In the genomic region with DNA sequence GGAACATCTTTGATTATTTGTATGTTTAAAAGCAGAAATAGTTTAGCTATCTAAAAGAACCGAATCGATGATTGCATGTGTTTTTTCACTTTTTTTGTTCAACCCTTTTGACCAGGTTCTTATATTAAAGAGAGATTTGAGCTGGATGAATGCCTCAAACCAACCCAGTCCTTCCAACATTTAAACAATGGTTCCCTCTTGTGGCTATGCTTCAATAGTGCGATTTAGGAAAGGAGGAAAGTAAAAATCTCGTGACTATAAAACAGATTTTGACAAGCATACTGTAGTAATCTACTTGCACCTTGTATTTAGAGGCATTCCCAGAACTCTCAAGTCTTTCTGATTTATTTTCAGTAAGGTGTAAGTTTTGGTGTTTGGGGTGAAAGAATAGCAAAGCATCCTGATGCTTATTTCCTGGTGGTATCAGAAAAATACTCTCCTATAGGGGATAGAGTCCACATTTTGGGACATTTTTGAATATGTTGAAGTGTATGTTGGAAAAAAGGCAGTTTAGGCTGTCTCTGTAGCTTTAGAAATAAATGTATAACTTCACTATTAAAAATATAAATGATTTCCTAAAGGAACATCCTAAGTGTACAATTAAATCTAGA, we compare ENCODE assay signal across 8 cellular contexts.
A peak's percentile ranks its signal among the peaks of the same experiment; 100 is the strongest.
DNase-seq lines count a peak whose midpoint lies in the region; ATAC-seq, FAIRE-seq and TF ChIP-seq lines count a peak whose summit lies in the region.

No MANE protein-coding gene starts in this region.

- peak overlapping the region; percentile 29 for H3K4me3 Mint-ChIP-seq in activated naive CD8-positive, alpha-beta T cell treated with anti-CD3 and anti-CD28 coated beads for 36 hours

- DNase-seq in GM13977 (ENCODE audit: low spot score) = peak; percentile 30
- DNase-seq in NCI-H2171 (lab: John Stamatoyannopoulos, UW) = peak; percentile 29
- no peak for DNase-seq in activated naive CD8-positive, alpha-beta T cell treated with anti-CD3 and anti-CD28 coated beads for 36 hours
- DNase-seq in kidney epithelial cell (ENCODE audit: low read depth) = no peak
- DNase-seq in OCI-M2 (lab: John Stamatoyannopoulos, UW; ENCODE audit: unreplicated experiment) = no peak

- H3K36me3 ChIP-seq in kidney epithelial cell (ENCODE audit: control insufficient read depth, insufficient read depth, low read length) = no peaks in the 10 kb centered on the region

- peaks cover 18% of the 10 kb centered on the region for H3K4me1 Mint-ChIP-seq in activated naive CD8-positive, alpha-beta T cell treated with anti-CD3 and anti-CD28 coated beads for 36 hours

- H3K9me3 Mint-ChIP-seq in activated naive CD8-positive, alpha-beta T cell treated with anti-CD3 and anti-CD28 coated beads for 36 hours = no peaks in the 10 kb centered on the region

- no peak overlapping the region for H3K4me3 ChIP-seq in kidney epithelial cell (ENCODE audit: low read depth, low read length)

- peak; percentile 91 for FAIRE-seq in A204.1 (lab: Jason Lieb, UNC)

- no peaks in the 10 kb centered on the region for H3K27me3 ChIP-seq in kidney epithelial cell (ENCODE audit: control insufficient read depth, insufficient read depth, low read length)

- peaks cover 31% of the 10 kb centered on the region for H3K27me3 Mint-ChIP-seq in activated naive CD8-positive, alpha-beta T cell treated with anti-CD3 and anti-CD28 coated beads for 36 hours

- TF ChIP-seq CTCF in GM13977 (IDR thresholded peaks at IDR 0.05; ENCODE audit: extremely low read depth, insufficient read depth, missing control alignments) (peak; percentile 48), kidney epithelial cell (IDR thresholded peaks at IDR 0.05; ENCODE audit: insufficient read depth, low read length, poor library complexity, severe bottlenecking) (peak; percentile 51)

- ATAC-seq in HG03354 (IDR thresholded peaks at IDR 0.05; ENCODE audit: poor library complexity, severe bottlenecking, unreplicated experiment) (no peak), GM21381 (IDR thresholded peaks at IDR 0.05; ENCODE audit: unreplicated experiment) (no peak)

- in situ Hi-C loops in GM13977 (cut with MboI; ENCODE audit: low pct_unique_long_range_greater_than_20kb, low sequenced_read_pairs, unreplicated experiment) = no loop called here

- no peaks in the 10 kb centered on the region for H3K36me3 Mint-ChIP-seq in activated naive CD8-positive, alpha-beta T cell treated with anti-CD3 and anti-CD28 coated beads for 36 hours

- H3K27ac Mint-ChIP-seq in activated naive CD8-positive, alpha-beta T cell treated with anti-CD3 and anti-CD28 coated beads for 36 hours = no peak overlapping the region

Comparison
In these comparisons a context has a peak if more than half of its experiments do, and no peak if none do; other contexts are left out.
1. DNase-seq: peak in GM13977 (single experiment) and NCI-H2171 (single experiment); none in activated naive CD8-positive, alpha-beta T cell treated with anti-CD3 and anti-CD28 coated beads for 36 hours (single experiment), kidney epithelial cell (single experiment) and OCI-M2 (single experiment).